In genomic region chr2:38099096-38099997, GRCh38 we compare ENCODE assay signal across 12 cellular contexts. TPM values are rescaled to one million over a fixed set of nuclear protein-coding genes. Genes with fewer than 3 reads are reported as not detected.
DNase-seq lines count a peak whose midpoint lies in the region; ATAC-seq, FAIRE-seq and TF ChIP-seq lines count a peak whose summit lies in the region.
"Had no signal": no experiment of that assay in that cellular context is flagged by ENCODE, and none has a peak within 500 bp of the region (broad histone marks: within the 10 kb centered on the region; RNA-seq: fewer than 3 reads in every experiment).

No MANE protein-coding gene starts in this region.

- CTCF ChIA-PET in A549 (lab: Yijun Ruan, JAX) = no interaction called here

- no peak for FAIRE-seq in A549 (lab: Jason Lieb, UNC)

- peak overlapping the region; percentile 64 for H3K4me2 ChIP-seq in A549
- H3K4me2 ChIP-seq in osteoblast (ENCODE audit: insufficient read depth, low read length) = peak overlapping the region; percentile 87

- TF ChIP-seq RAD21 in A549 (conservative IDR thresholded peaks at IDR 0.05 in 1 of 2, IDR thresholded peaks at IDR 0.05 in 1 of 2) = no peak

- TF ChIP-seq CTCF in A549 (IDR thresholded peaks at IDR 0.05) (no peak), esophagus muscularis mucosa (IDR thresholded peaks at IDR 0.05) (no peak), osteoblast (IDR thresholded peaks at IDR 0.05; ENCODE audit: extremely low read depth, low read depth, low read length) (no peak)

- H3K79me2 ChIP-seq in osteoblast (ENCODE audit: insufficient read depth, low read length) = no peaks in the 10 kb centered on the region

- DNase-seq in A549 (ENCODE audit: low read depth in 1 of 2, low spot score in 1 of 2) (no peak), esophagus muscularis mucosa (ENCODE audit: extremely low spot score) (no peak), osteoblast (ENCODE audit: insufficient read length, low spot score, missing footprints) (no peak), pons (ENCODE audit: low spot score) (no peak), HK-2 (ENCODE audit: unreplicated experiment) (no peak)
- DNase-seq: activated naive CD8-positive, alpha-beta T cell treated with anti-CD3 and anti-CD28 coated beads, Interleukin-2, amount 50 U/mL, for 24 hours; AML-193; NCI-H524 treated with DMSO at 0.1 percent for 48 hours; SW 1271 had no signal

- 51% methylated on average over 10 of the region's 10 CpGs for WGBS in A549 (ENCODE audit: missing lambda C conversion rate)
- 67% methylated on average over 10 of the region's 10 CpGs for WGBS in esophagus muscularis mucosa

- TF ChIP-seq POLR2A in A549 (IDR thresholded peaks at IDR 0.05; ENCODE audit: low read length) (no peak), esophagus muscularis mucosa (IDR thresholded peaks at IDR 0.05; ENCODE audit: low read depth) (no peak)

- H3K4me3 ChIP-seq in A549 (peak overlapping the region; percentile 14; the same call in 1 of the 3 replicates), HUES6 (ENCODE audit: low read depth, low read length) (peak overlapping the region; percentile 45), esophagus muscularis mucosa (peak overlapping the region; percentile 22 to 36 (median 30)), osteoblast (ENCODE audit: insufficient read depth, low read length) (peak overlapping the region; percentile 65)

- intact Hi-C loops in esophagus muscularis mucosa (cut with DNase I) = no loop called here

- H3K36me3 ChIP-seq in HUES6 (ENCODE audit: control insufficient read depth, insufficient read depth, low read length) (no peaks in the 10 kb centered on the region), esophagus muscularis mucosa (no peaks in the 10 kb centered on the region), osteoblast (ENCODE audit: insufficient read depth, low read length) (no peaks in the 10 kb centered on the region)

- H3K4me1 ChIP-seq in A549 = peaks cover 29% of the 10 kb centered on the region; the same call in 2 of the 3 replicates
- H3K4me1 ChIP-seq in HUES6 (ENCODE audit: control insufficient read depth, insufficient read depth, low read length) = peaks cover 56% of the 10 kb centered on the region
- peaks cover 18 to 30% (median 27%) of the 10 kb centered on the region in 4 donors for H3K4me1 ChIP-seq in esophagus muscularis mucosa
- H3K4me1 ChIP-seq in osteoblast (ENCODE audit: insufficient read depth, low read length) = peaks cover 33% of the 10 kb centered on the region

- peak overlapping the region; percentile 67 for H2AFZ ChIP-seq in osteoblast (ENCODE audit: low read length)

- H3K27me3 ChIP-seq in HUES6 (ENCODE audit: control insufficient read depth, insufficient read depth, low read length) (peaks cover 46% of the 10 kb centered on the region), esophagus muscularis mucosa (no peaks in the 10 kb centered on the region), osteoblast (ENCODE audit: insufficient read depth, low read length) (no peaks in the 10 kb centered on the region)

- no peak for ATAC-seq in A549
- ATAC-seq in HG03439 (IDR thresholded peaks at IDR 0.05; ENCODE audit: unreplicated experiment) = no peak
- no peak for ATAC-seq in GM18867 (IDR thresholded peaks at IDR 0.05; ENCODE audit: unreplicated experiment)
- ATAC-seq: activated naive CD8-positive, alpha-beta T cell treated with anti-CD3 and anti-CD28 coated beads, Interleukin-2, amount 50 U/mL, for 24 hours had no signal

- TF ChIP-seq EP300 in A549 (IDR thresholded peaks at IDR 0.05) (no peak), esophagus muscularis mucosa (IDR thresholded peaks at IDR 0.05) (no peak)

- POLR2A ChIA-PET in A549 (lab: Yijun Ruan, JAX) = no interaction called here

- peak overlapping the region; percentile 24 for H3K9ac ChIP-seq in HUES6 (ENCODE audit: low read length)

- H3K9me3 ChIP-seq in A549 (no peaks in the 10 kb centered on the region), HUES6 (ENCODE audit: control insufficient read depth, insufficient read depth, low read depth, low read length) (no peaks in the 10 kb centered on the region; the same call in 1 of the 2 replicates), esophagus muscularis mucosa (peaks cover 0 to 4% (median 0%) of the 10 kb centered on the region in 4 donors), osteoblast (ENCODE audit: low read depth, low read length) (peaks cover 3% of the 10 kb centered on the region)

- H3K27ac ChIP-seq in A549 (no peak overlapping the region; a peak in 1 of 6 replicates), HUES6 (ENCODE audit: low read depth, low read length) (no peak overlapping the region), esophagus muscularis mucosa (replicated peaks in 1 of 4) (peak overlapping the region in 3 of 4 donors; percentile 23 to 55 (median 24)), osteoblast (ENCODE audit: low read depth, low read length) (peak overlapping the region; percentile 93)

- H4K20me1 ChIP-seq in osteoblast (ENCODE audit: insufficient read depth, low read length) = no peaks in the 10 kb centered on the region

TF ChIP-seq in A549, 52 proteins besides CTCF, POLR2A, EP300 and RAD21:
- TF ChIP-seq REST (IDR thresholded peaks at IDR 0.05) (no peak), GATA3 (IDR thresholded peaks at IDR 0.05; ENCODE audit: borderline replicate concordance) (no peak), TP53 (CRISPR knock-in tag; IDR thresholded peaks at IDR 0.05) (no peak), ZC3H11A (IDR thresholded peaks at IDR 0.05) (peak; percentile 80)

RNA-seq across cellular contexts. Expression of gene CYP1B1, which starts 23.4 kb away (rescaled TPM):
- 13.1 and 13.2 TPM in 2 replicates for polyA plus RNA-seq in A549 (2011; rRNA removed)
- polyA plus RNA-seq in A549 (2012; cell fraction: cytosol; rRNA removed) = 14.6 and 20.8 TPM in 2 replicates
- polyA plus RNA-seq in A549 (2012; cell fraction: nucleus; rRNA removed) = 28.1 and 45.8 TPM in 2 replicates
- polyA plus RNA-seq in A549 (2017; fragmentation: RNase III; extraction: RNeasy Plus Mini Kit Qiagen cat#74134 plus additional on column Dnase treatment) = 4.4 to 5.5 TPM (median 5.3 TPM) in 3 replicates
- 29.1 and 30.7 TPM in 2 replicates for polyA minus RNA-seq in A549 (2011; rRNA and poly(A)+ RNA removed)
- 10 to 100 TPM; 20.8 to 60.3 (median 37.6) TPM for total RNA-seq in esophagus muscularis mucosa
- total RNA-seq in osteoblast = 827 and 849 TPM in 2 replicates

Comparison
In these comparisons a context has a peak if more than half of its experiments do, and no peak if none do; other contexts are left out.
1. H3K27ac ChIP-seq: peak in esophagus muscularis mucosa (3 of 4) and osteoblast (single experiment); none in A549 (0 of 2) and HUES6 (single experiment).
2. H3K4me3 ChIP-seq: peak in every context shown above with its lines; median percentile 65 in osteoblast; 45 in HUES6; 30 in esophagus muscularis mucosa; 14 in A549.
3. RNA of gene CYP1B1, which starts 23.4 kb away (total RNA-seq): 827 to 849 TPM in osteoblast; 20.8 to 60.3 TPM in esophagus muscularis mucosa; every median in the first group is over 10 times any median in the second.